ENCODE assay signal across 8 cellular contexts in the genomic region with DNA sequence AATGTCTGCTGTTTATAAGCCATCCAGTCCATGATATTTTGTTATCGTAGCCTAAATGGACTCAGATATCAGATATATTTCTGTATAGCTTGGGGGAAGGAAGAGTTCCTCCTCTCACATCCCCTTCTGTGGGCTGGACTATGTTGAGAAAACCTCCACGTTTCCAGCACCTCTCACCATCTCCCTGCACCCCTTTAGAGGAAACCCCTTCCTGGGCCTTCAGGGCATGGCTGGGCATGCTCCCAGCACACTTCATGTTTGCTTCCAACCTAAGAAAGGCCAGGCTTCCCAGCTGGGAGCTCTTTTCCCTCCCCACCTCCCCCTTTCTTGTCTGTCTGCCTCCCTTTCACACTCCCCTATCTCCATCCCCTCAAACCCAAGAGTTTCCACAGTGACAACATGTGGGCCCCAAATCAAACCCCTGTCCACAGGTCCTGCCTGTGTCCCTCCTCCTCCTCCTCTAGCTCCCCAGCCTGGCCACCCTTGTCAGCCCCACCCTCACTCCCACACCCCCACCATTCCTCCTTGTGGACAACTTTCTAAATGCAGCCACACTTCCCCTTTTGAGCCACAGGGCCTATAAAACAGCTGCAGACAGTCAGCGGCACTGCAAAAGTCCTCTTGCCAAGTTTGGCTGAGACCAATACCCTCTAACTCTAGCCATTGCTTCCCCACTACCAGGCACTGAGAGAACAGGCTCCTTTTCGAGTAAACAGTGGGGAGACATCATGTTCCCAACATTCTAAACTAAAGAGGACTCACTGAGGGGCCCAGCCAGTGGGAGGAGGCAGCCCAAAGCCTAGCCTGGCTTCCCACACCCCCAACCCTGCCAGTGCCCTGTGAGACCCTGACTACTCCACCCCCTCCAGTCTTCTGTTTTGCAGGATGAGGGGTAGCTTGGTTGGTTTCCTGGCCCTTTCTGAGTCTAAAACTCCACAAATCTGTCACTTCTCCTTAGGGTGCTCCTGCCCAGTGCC.
DNase-seq lines count a peak whose midpoint lies in the region; ATAC-seq and TF ChIP-seq lines count a peak whose summit lies in the region.

No MANE protein-coding gene starts in this region.

- no peaks in the 10 kb centered on the region for H3K27me3 ChIP-seq in OCI-LY3 (ENCODE audit: low read depth, low read length)
- no peaks in the 10 kb centered on the region for H3K27me3 ChIP-seq in neuronal stem cell (ENCODE audit: control insufficient read depth in 3 of 3, insufficient read depth in 3 of 3, low read depth in 1 of 3, low read length in 3 of 3)

- H3K4me1 ChIP-seq in OCI-LY3 (ENCODE audit: low read length) (peaks cover 60% of the 10 kb centered on the region), neuronal stem cell (ENCODE audit: control insufficient read depth in 2 of 2, insufficient read depth in 1 of 2, low read depth in 1 of 2, low read length in 2 of 2) (peaks cover 42 to 56% of the 10 kb centered on the region in 2 donors)

- no peak overlapping the region for H3K14ac ChIP-seq in neuronal stem cell (ENCODE audit: low read length)

- no peak overlapping the region for H3K4me3 Mint-ChIP-seq in activated CD8-positive, alpha-beta memory T cell treated with anti-CD3 and anti-CD28 coated beads, Interleukin-2, amount 10 ng/mL, durations not matched to agents 7 days and 5 days

- peak overlapping the region; percentile 3 for H2AK5ac ChIP-seq in neuronal stem cell (ENCODE audit: low read depth, low read length)

- no peaks in the 10 kb centered on the region for H3K9me3 Mint-ChIP-seq in activated CD8-positive, alpha-beta memory T cell treated with anti-CD3 and anti-CD28 coated beads, Interleukin-2, amount 10 ng/mL, durations not matched to agents 7 days and 5 days (ENCODE audit: low read depth)

- no peak overlapping the region for H4K91ac ChIP-seq in neuronal stem cell (ENCODE audit: low read depth, low read length, poor library complexity)

- no CpG with 5 or more reads among the region's 4 CpGs for WGBS in neuronal stem cell (ENCODE audit: extremely low coverage in 2 of 2, insufficient read length in 2 of 2, insufficient replicate concordance in 1 of 2), 2 donors

- H3K4me2 ChIP-seq in OCI-LY3 (ENCODE audit: low read length) (peak overlapping the region; percentile 42), neuronal stem cell (ENCODE audit: insufficient read depth, low read length, poor library complexity, severe bottlenecking) (no peak overlapping the region)

- peak overlapping the region; percentile 71 for H3K18ac ChIP-seq in neuronal stem cell (ENCODE audit: low read length)

- H3K36me3 ChIP-seq in OCI-LY3 (replicated peaks; ENCODE audit: low read depth, low read length) (no peaks in the 10 kb centered on the region), neuronal stem cell (replicated peaks in 1 of 2; ENCODE audit: control insufficient read depth in 2 of 2, insufficient read depth in 2 of 2, low read length in 2 of 2) (no peaks in the 10 kb centered on the region)

- peak overlapping the region; percentile 66 for H3K27ac ChIP-seq in OCI-LY3 (ENCODE audit: low read length)
- H3K27ac ChIP-seq in epithelial cell of prostate, result peak overlapping the region; percentile 38
- peak overlapping the region; percentile 90 for H3K27ac ChIP-seq in neuronal stem cell (replicated peaks; ENCODE audit: low read length)

- peak overlapping the region; percentile 49 for H3K9ac ChIP-seq in OCI-LY3 (ENCODE audit: low read length)
- H3K9ac ChIP-seq in neuronal stem cell (ENCODE audit: low read depth, low read length, poor library complexity), result no peak overlapping the region

- peak overlapping the region; percentile 14 for H2BK120ac ChIP-seq in neuronal stem cell (ENCODE audit: low read depth, low read length)

- H3K4ac ChIP-seq in neuronal stem cell (ENCODE audit: low read length), result no peak overlapping the region

- H3K23ac ChIP-seq in neuronal stem cell (ENCODE audit: low read depth, low read length, poor library complexity), result no peak overlapping the region

- H2AFZ ChIP-seq in OCI-LY3 (ENCODE audit: low read depth, low read length), result no peak overlapping the region; the same call in 1 of the 2 replicates
- no peak overlapping the region for H2AFZ ChIP-seq in neuronal stem cell (ENCODE audit: low read length)

- DNase-seq in Right ventricle myocardium inferior (ENCODE audit: missing footprints) (peak; percentile 86), cardiac septum (ENCODE audit: low spot score) (no peak), epithelial cell of prostate (ENCODE audit: low read depth, low spot score) (no peak), neuronal stem cell (ENCODE audit: low spot score) (no peak), NCI-H345 (lab: John Stamatoyannopoulos, UW) (no peak)
- DNase-seq in activated CD8-positive, alpha-beta memory T cell treated with anti-CD3 and anti-CD28 coated beads, Interleukin-2, amount 10 ng/mL, durations not matched to agents 7 days and 5 days, result no peak

- H3K27ac Mint-ChIP-seq in activated CD8-positive, alpha-beta memory T cell treated with anti-CD3 and anti-CD28 coated beads, Interleukin-2, amount 10 ng/mL, durations not matched to agents 7 days and 5 days, result no peak overlapping the region

- H3K4me1 Mint-ChIP-seq in activated CD8-positive, alpha-beta memory T cell treated with anti-CD3 and anti-CD28 coated beads, Interleukin-2, amount 10 ng/mL, durations not matched to agents 7 days and 5 days, result no peaks in the 10 kb centered on the region

- H4K8ac ChIP-seq in neuronal stem cell (ENCODE audit: low read depth, low read length), result no peak overlapping the region

- H3K79me2 ChIP-seq in OCI-LY3 (ENCODE audit: low read length), result no peaks in the 10 kb centered on the region

- no peaks in the 10 kb centered on the region for H3K79me1 ChIP-seq in neuronal stem cell (ENCODE audit: low read depth, low read length)

- H2BK5ac ChIP-seq in neuronal stem cell (ENCODE audit: low read length), result peak overlapping the region; percentile 78

- no peaks in the 10 kb centered on the region for H4K20me1 ChIP-seq in OCI-LY3 (ENCODE audit: insufficient read depth, low read length)

- H3K36me3 Mint-ChIP-seq in activated CD8-positive, alpha-beta memory T cell treated with anti-CD3 and anti-CD28 coated beads, Interleukin-2, amount 10 ng/mL, durations not matched to agents 7 days and 5 days, result peaks cover 4% of the 10 kb centered on the region

- H3K27me3 Mint-ChIP-seq in activated CD8-positive, alpha-beta memory T cell treated with anti-CD3 and anti-CD28 coated beads, Interleukin-2, amount 10 ng/mL, durations not matched to agents 7 days and 5 days, result no peaks in the 10 kb centered on the region

- peak; percentile 56 for ATAC-seq in Right ventricle myocardium inferior
- no peak for ATAC-seq in GM19035 (IDR thresholded peaks at IDR 0.05; ENCODE audit: unreplicated experiment)
- no peak for ATAC-seq in activated CD8-positive, alpha-beta memory T cell treated with anti-CD3 and anti-CD28 coated beads, Interleukin-2, amount 10 ng/mL, durations not matched to agents 7 days and 5 days

- H3K4me3 ChIP-seq in OCI-LY3 (ENCODE audit: low read length) (0 out of 2 replicates have a peak overlapping the region, but pooled peaks have one; percentile 3), neuronal stem cell (ENCODE audit: low read length in 2 of 2) (no peak overlapping the region)

- H2BK12ac ChIP-seq in neuronal stem cell (ENCODE audit: low read length), result peak overlapping the region; percentile 75

- peak overlapping the region; percentile 40 for H2BK15ac ChIP-seq in neuronal stem cell (ENCODE audit: low read length)

- CTCF ChIA-PET in activated CD8-positive, alpha-beta memory T cell treated with anti-CD3 and anti-CD28 coated beads, Interleukin-2, amount 10 ng/mL, durations not matched to agents 7 days and 5 days (lab: Charles Lee), result interaction anchor here (0.6 kb wide), 1 partner anchor 124 kb away, joined by 3 read pairs; no protein-coding TSS in a partner anchor

- intact Hi-C loops in Right ventricle myocardium inferior (cut with DNase I), result loop anchor here (10.0 kb wide), 1 partner anchor 251 kb away; no protein-coding TSS in a partner anchor
- intact Hi-C loops in cardiac septum (cut with DNase I), result no loop called here

- peak; percentile 25 for TF ChIP-seq CTCF in OCI-LY3 (IDR thresholded peaks at IDR 0.05; ENCODE audit: low read depth, low read length)

- H3K9me3 ChIP-seq in OCI-LY3 (ENCODE audit: insufficient read depth, low read length), result no peaks in the 10 kb centered on the region
- H3K9me3 ChIP-seq in neuronal stem cell (replicated peaks in 1 of 2; ENCODE audit: control insufficient read depth in 2 of 2, insufficient read depth in 1 of 2, low read depth in 1 of 2, low read length in 2 of 2), result peaks cover 2 to 9% of the 10 kb centered on the region in 2 donors

Comparison
In these comparisons a context has a peak if more than half of its experiments do, and no peak if none do; other contexts are left out.
1. H3K27ac ChIP-seq: peak in every context shown above with its lines; median percentile 90 in neuronal stem cell; 66 in OCI-LY3; 38 in epithelial cell of prostate.